Comparison of ENCODE assay signal across 1 cellular context in the genomic region with DNA sequence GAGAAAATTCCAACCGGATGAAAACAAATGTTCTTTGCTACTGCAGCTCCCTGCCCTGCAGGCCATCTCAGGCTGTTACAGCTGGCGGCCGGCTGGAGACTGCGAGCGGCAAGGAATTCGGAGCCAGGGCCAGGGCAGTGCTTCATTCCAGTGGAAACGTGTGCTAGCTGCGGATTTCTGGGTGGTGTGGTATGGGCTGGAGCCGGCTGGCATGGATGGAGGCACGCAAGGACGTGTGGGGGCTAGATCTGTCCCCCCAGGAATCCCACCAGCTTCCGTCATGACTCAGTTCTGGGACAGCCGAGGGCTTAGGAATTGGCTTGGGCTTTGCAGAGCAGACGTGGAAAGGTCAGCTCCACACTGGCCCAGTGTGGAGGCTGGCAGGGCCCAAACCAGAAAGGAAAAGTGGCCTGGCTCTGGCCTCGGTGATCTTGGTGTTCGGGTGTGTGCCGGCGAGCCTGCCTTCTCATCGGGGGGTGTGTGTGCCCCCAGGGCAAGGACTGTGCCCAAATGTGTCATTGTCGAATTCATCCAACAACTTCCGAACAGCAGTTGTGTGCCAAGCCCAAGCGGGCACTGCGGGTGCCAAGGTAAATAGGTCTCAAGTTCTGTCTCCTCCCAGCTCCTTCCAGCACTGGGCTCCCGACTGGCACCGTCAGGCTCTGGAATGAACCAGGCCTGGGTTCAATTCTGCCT.
TF ChIP-seq lines count a peak whose summit lies in the region.

No MANE protein-coding gene starts in this region.

TF ChIP-seq in SK-N-SH, 30 proteins besides CTCF, POLR2A, EP300 and RAD21 (continued from another document):
- TF ChIP-seq ZBTB33 (IDR thresholded peaks at IDR 0.05; ENCODE audit: borderline replicate concordance, low read depth) = no peak
